21 cellular contexts compared by ENCODE assay signal in genomic region chr10:106504536-106504935, GRCh38.
"Had no signal": no experiment of that assay in that cellular context is flagged by ENCODE, and none has a peak within 500 bp of the region (broad histone marks: within the 10 kb centered on the region; RNA-seq: fewer than 3 reads in every experiment).

No MANE protein-coding gene starts in this region.

- H2AFZ ChIP-seq: parathyroid adenoma had no signal

- H3K27ac ChIP-seq: colonic mucosa, dorsolateral prefrontal cortex, esophagus squamous epithelium, left ventricle myocardium inferior, neutrophil, parathyroid adenoma, tibial artery had no signal

- FAIRE-seq: astrocyte, bronchial epithelial cell had no signal

- H3K4me3 ChIP-seq: colonic mucosa, dorsolateral prefrontal cortex, esophagus squamous epithelium, left ventricle myocardium inferior, tibial artery had no signal

- H3K36me3 Mint-ChIP-seq: activated naive CD4-positive, alpha-beta T cell treated with anti-CD3 and anti-CD28 coated beads, Interleukin-2, amount 50 U/mL, for 72 hours; natural killer cell treated with Interleukin-12 subunit alpha and Interleukin-12 subunit beta and Interleukin-15 and Interleukin-18, amount 100 ng/mL, for 72 hours; WTC11 had no signal

- H3K4me1 ChIP-seq: colonic mucosa, esophagus squamous epithelium, left ventricle myocardium inferior, parathyroid adenoma, tibial artery had no signal

- DNase-seq: activated T-cell treated with anti-CD3 and anti-CD28 coated beads, Interleukin-2, amount 50 U/mL, for 1 hour; colonic mucosa; dorsolateral prefrontal cortex; esophagus squamous epithelium; foreskin melanocyte; kidney glomerular epithelial cell; left ventricle myocardium inferior; midbrain; right cardiac atrium; stimulated activated CD4-positive, alpha-beta T cell treated with anti-CD3 and anti-CD28 coated beads, Interleukin-1b, Interleukin-23, amount 100 ng/mL, for 48 hours; T1000; tibial artery had no signal

- H3K36me3 ChIP-seq: colonic mucosa, esophagus squamous epithelium, left ventricle myocardium inferior, neutrophil, tibial artery had no signal

- H3K27me3 ChIP-seq: colonic mucosa, esophagus squamous epithelium, neutrophil, tibial artery had no signal

- H3K79me2 ChIP-seq: parathyroid adenoma had no signal

- ATAC-seq: activated naive CD4-positive, alpha-beta T cell treated with anti-CD3 and anti-CD28 coated beads, Interleukin-2, amount 50 U/mL, for 72 hours; natural killer cell treated with Interleukin-12 subunit alpha and Interleukin-12 subunit beta and Interleukin-15 and Interleukin-18, amount 100 ng/mL, for 72 hours; right cardiac atrium; WTC11 had no signal

- H3K27ac Mint-ChIP-seq: natural killer cell treated with Interleukin-12 subunit alpha and Interleukin-12 subunit beta and Interleukin-15 and Interleukin-18, amount 100 ng/mL, for 72 hours; stimulated activated naive CD8-positive, alpha-beta T cell treated with anti-CD3 and anti-CD28 coated beads, Interleukin-15, Interleukin-2, amounts not matched to agents 100 ng/mL and 50 ng/mL, for 24 hours; T-helper 1 cell treated with Interleukin-12 subunit alpha and Interleukin-12 subunit beta and Interleukin-4 antibody, amounts not matched to agents 30 μg/mL and 1 μg/mL, for 36 hours; WTC11 had no signal

- H3K9me3 ChIP-seq: colonic mucosa, esophagus squamous epithelium, left ventricle myocardium inferior, neutrophil, tibial artery had no signal

- H3K27me3 Mint-ChIP-seq: natural killer cell treated with Interleukin-12 subunit alpha and Interleukin-12 subunit beta and Interleukin-15 and Interleukin-18, amount 100 ng/mL, for 72 hours; stimulated activated naive CD8-positive, alpha-beta T cell treated with anti-CD3 and anti-CD28 coated beads, Interleukin-15, Interleukin-2, amounts not matched to agents 100 ng/mL and 50 ng/mL, for 24 hours had no signal

- H3K9ac ChIP-seq: parathyroid adenoma had no signal

- H3K4me3 Mint-ChIP-seq: natural killer cell treated with Interleukin-12 subunit alpha and Interleukin-12 subunit beta and Interleukin-15 and Interleukin-18, amount 100 ng/mL, for 72 hours; stimulated activated naive CD8-positive, alpha-beta T cell treated with anti-CD3 and anti-CD28 coated beads, Interleukin-15, Interleukin-2, amounts not matched to agents 100 ng/mL and 50 ng/mL, for 24 hours; T-helper 1 cell treated with Interleukin-12 subunit alpha and Interleukin-12 subunit beta and Interleukin-4 antibody, amounts not matched to agents 30 μg/mL and 1 μg/mL, for 36 hours; WTC11 had no signal
